ENCODE assay signal across 8 cellular contexts in genomic region chr9:37801287-37801850, GRCh38. TPM values are rescaled to one million over a fixed set of nuclear protein-coding genes. Genes with fewer than 3 reads are reported as not detected.
DNase-seq lines count a peak whose midpoint lies in the region; ATAC-seq and TF ChIP-seq lines count a peak whose summit lies in the region.

No MANE protein-coding gene starts in this region.

- DNase-seq in BE2C: peak; percentile 32
- DNase-seq in WERI-Rb-1: peak; percentile 25
- no peak for DNase-seq in natural killer cell
- peak in 1 of 2 donors; percentile 81 for DNase-seq in aorta
- no peak for DNase-seq in HuH-7 (ENCODE audit: low spot score)

- H3K27me3 Mint-ChIP-seq in natural killer cell (ENCODE audit: low read depth in 2 of 2): no peaks in the 10 kb centered on the region

- peaks cover 23 to 33% of the 10 kb centered on the region in 2 donors for H3K4me1 Mint-ChIP-seq in natural killer cell

- H3K27me3 ChIP-seq in BE2C (no peaks in the 10 kb centered on the region), WERI-Rb-1 (ENCODE audit: insufficient read depth, low read depth, severe bottlenecking) (no peaks in the 10 kb centered on the region), esophagus (ENCODE audit: control insufficient read depth in 1 of 2, insufficient read depth in 2 of 2, low read length in 2 of 2) (no peaks in the 10 kb centered on the region), aorta (ENCODE audit: control insufficient read depth in 1 of 2, insufficient read depth in 2 of 2, low read length in 1 of 2) (no peaks in the 10 kb centered on the region)

- TF ChIP-seq CTCF in BE2C (IDR thresholded peaks at IDR 0.05; ENCODE audit: low read depth, low read length) (no peak), WERI-Rb-1 (IDR thresholded peaks at IDR 0.05; ENCODE audit: low read depth, low read length) (no peak), natural killer cell (IDR thresholded peaks at IDR 0.05) (no peak)

- H3K36me3 ChIP-seq in BE2C: no peaks in the 10 kb centered on the region; the same call in 1 of the 2 replicates
- peaks cover 12% of the 10 kb centered on the region for H3K36me3 ChIP-seq in WERI-Rb-1
- no peaks in the 10 kb centered on the region for H3K36me3 ChIP-seq in esophagus (ENCODE audit: control insufficient read depth in 2 of 2, insufficient read depth in 2 of 2, low read length in 1 of 2)
- H3K36me3 ChIP-seq in aorta (ENCODE audit: control insufficient read depth in 1 of 2, insufficient read depth in 2 of 2, low read length in 1 of 2): no peaks in the 10 kb centered on the region

- H3K27ac Mint-ChIP-seq in natural killer cell: peak overlapping the region; percentile 72 to 87

- H3K9me3 Mint-ChIP-seq in natural killer cell: no peaks in the 10 kb centered on the region

- peak overlapping the region; percentile 92 for H3K4me3 Mint-ChIP-seq in natural killer cell

- intact Hi-C loops in natural killer cell (cut with micrococcal nuclease) (no loop called here), aorta (cut with DNase I) (loop anchor here in 1 of 2 donors (10.0 kb wide), 1 partner anchor 317 kb away; the partner anchor contains the start of gene POLR1E)

- H3K36me3 Mint-ChIP-seq in natural killer cell: no peaks in the 10 kb centered on the region

- H3K4me3 ChIP-seq in BE2C (ENCODE audit: low read depth, low read length) (peak overlapping the region; percentile 91), WERI-Rb-1 (ENCODE audit: low read depth, low read length) (peak overlapping the region; percentile 97), esophagus (ENCODE audit: low read depth in 1 of 2, low read length in 2 of 2) (peak overlapping the region; percentile 74 to 94), aorta (ENCODE audit: low read length in 2 of 2) (peak overlapping the region; percentile 59 to 79)

- 0 to 1% methylated on average over 37 to 45 of the region's 45 CpGs for WGBS in esophagus, 2 donors
- 1% methylated on average over 43 to 45 of the region's 45 CpGs for WGBS in aorta, 2 donors

- H3K4me1 ChIP-seq in BE2C (no peaks in the 10 kb centered on the region), esophagus (ENCODE audit: control insufficient read depth in 2 of 2, insufficient read depth in 2 of 2, low read length in 1 of 2) (peaks cover 3% of the 10 kb centered on the region in 2 donors), aorta (ENCODE audit: control insufficient read depth in 1 of 2, insufficient read depth in 2 of 2, low read length in 2 of 2) (peaks cover 0 to 4% of the 10 kb centered on the region in 2 donors)

- peak; percentile 40 for ATAC-seq in GM19372 (IDR thresholded peaks at IDR 0.05; ENCODE audit: low read depth, unreplicated experiment)
- ATAC-seq in HG03432 (IDR thresholded peaks at IDR 0.05; ENCODE audit: unreplicated experiment): peak; percentile 43
- ATAC-seq in natural killer cell: peak; percentile 30 to 58 (median 32)
- ATAC-seq in aorta (ENCODE audit: low FRiP score): peak; percentile 45

- H3K9me3 ChIP-seq in BE2C: no peaks in the 10 kb centered on the region
- H3K9me3 ChIP-seq in WERI-Rb-1 (ENCODE audit: severe bottlenecking): no peaks in the 10 kb centered on the region
- H3K9me3 ChIP-seq in esophagus (ENCODE audit: control insufficient read depth in 2 of 2, insufficient read depth in 1 of 2, low read depth in 1 of 2, low read length in 1 of 2): no peaks in the 10 kb centered on the region
- no peaks in the 10 kb centered on the region for H3K9me3 ChIP-seq in aorta (ENCODE audit: control insufficient read depth, low read length)

- H3K27ac ChIP-seq in WERI-Rb-1 (peak overlapping the region; percentile 95), esophagus (ENCODE audit: low read depth in 2 of 2, low read length in 1 of 2) (peak overlapping the region; percentile 88 to 93), aorta (ENCODE audit: low read depth in 1 of 2, low read length in 2 of 2) (peak overlapping the region in 1 of 2 donors; percentile 45)

RNA-seq across cellular contexts. Expression of gene DCAF10, which starts 0.8 kb away (rescaled TPM):
- polyA plus RNA-seq in BE2C (2012; ENCODE audit: insufficient read depth, insufficient read length, low read depth): 6.7 TPM
- polyA plus RNA-seq in esophagus: 1 to 10 TPM; 6.1 to 8.0 TPM
- total RNA-seq in natural killer cell: 10 to 100 TPM; 12.9 to 21.0 (median 18.5) TPM
- 10 to 100 TPM; 27.7 to 29.5 TPM for total RNA-seq in aorta
- 1 to 10 TPM; 8.3 to 9.4 TPM for polyA plus RNA-seq in aorta

RNA-seq across cellular contexts. Expression of gene EXOSC3, which starts 16.5 kb away (rescaled TPM):
- polyA plus RNA-seq in BE2C (2012; ENCODE audit: insufficient read depth, insufficient read length, low read depth): 16.9 TPM
- polyA plus RNA-seq in esophagus (10 to 100 TPM; 24.0 to 36.0 TPM), aorta (10 to 100 TPM; 17.9 to 19.8 TPM)
- total RNA-seq in natural killer cell (10 to 100 TPM; 20.3 to 42.7 (median 24.5) TPM), aorta (10 to 100 TPM; 28.3 to 30.2 TPM)

RNA-seq across cellular contexts. Expression of gene TRMT10B, which starts 47.8 kb away (rescaled TPM):
- polyA plus RNA-seq in BE2C (2012; ENCODE audit: insufficient read depth, insufficient read length, low read depth): 3.5 TPM
- polyA plus RNA-seq in esophagus: 1 to 10 TPM; 3.8 to 4.3 TPM
- total RNA-seq in natural killer cell: 10 to 100 TPM; 13.2 to 15.4 (median 13.3) TPM
- 10 to 100 TPM in 1 of 2 donors, 1 to 10 TPM in 1; 8.1 to 17.4 TPM for total RNA-seq in aorta
- 1 to 10 TPM; 4.6 to 9.0 TPM for polyA plus RNA-seq in aorta

Comparison
In these comparisons a context has a peak if more than half of its experiments do, and no peak if none do; other contexts are left out.
1. DNase-seq: peak in BE2C (single experiment) and WERI-Rb-1 (single experiment); none in natural killer cell (single experiment) and HuH-7 (single experiment).
2. Peak in every context shown above with its lines, with median percentiles within 50 percentile points of each other: H3K4me3 ChIP-seq and ATAC-seq.